In genomic region chr12:128810182-128811127, GRCh38 we compare ENCODE assay signal across 1 cellular context.
TF ChIP-seq lines count a peak whose summit lies in the region.

No MANE protein-coding gene starts in this region.

TF ChIP-seq in GM12878, 131 proteins besides CTCF, POLR2A, EP300 and RAD21 (continued from another document and continues in another):
- TF ChIP-seq ZNF687 (IDR thresholded peaks at IDR 0.05) = peak; percentile 96
- TF ChIP-seq SPI1 (IDR thresholded peaks at IDR 0.05; ENCODE audit: borderline replicate concordance, insufficient read depth, low read depth, low read length) = peak; percentile 98
- peak; percentile 48; the same call in 1 of the 2 replicates for TF ChIP-seq TARDBP (IDR thresholded peaks at IDR 0.05; ENCODE audit: borderline replicate concordance)
- peak; percentile 95 for TF ChIP-seq TCF3 (IDR thresholded peaks at IDR 0.05; ENCODE audit: borderline replicate concordance, insufficient read depth, low read depth, low read length)
- peak; percentile 87 for TF ChIP-seq CREM (IDR thresholded peaks at IDR 0.05; ENCODE audit: low read depth)
- TF ChIP-seq ZBTB11 (CRISPR knock-in tag; IDR thresholded peaks at IDR 0.05) = no peak
- TF ChIP-seq KLF5 (IDR thresholded peaks at IDR 0.05; ENCODE audit: partially characterized antibody) = peak; percentile 26
- peak; percentile 85; the same call in 1 of the 2 replicates for TF ChIP-seq MEF2A (IDR thresholded peaks at IDR 0.05; ENCODE audit: insufficient read depth, low read depth, low read length)
- TF ChIP-seq KAT2A (conservative IDR thresholded peaks at IDR 0.05; ENCODE audit: control insufficient read depth, low read depth, low read length) = no peak
- peak; percentile 90 for TF ChIP-seq POLR2AphosphoS5 (IDR thresholded peaks at IDR 0.05; ENCODE audit: low read length)
- peak; percentile 97 for TF ChIP-seq TCF12 (IDR thresholded peaks at IDR 0.05; ENCODE audit: low read depth, low read length)
- peak; percentile 94 for TF ChIP-seq HDGF (IDR thresholded peaks at IDR 0.05)
- no peak for TF ChIP-seq CUX1 (IDR thresholded peaks at IDR 0.05; ENCODE audit: insufficient replicate concordance, low read depth, low read length)
- no peak for TF ChIP-seq SUZ12 (IDR thresholded peaks at IDR 0.05; ENCODE audit: unreplicated experiment)
- TF ChIP-seq POLR2AphosphoS2 (IDR thresholded peaks at IDR 0.05; ENCODE audit: low read depth, low read length) = peak; percentile 74; the same call in 1 of the 2 replicates
- TF ChIP-seq ELK1 (IDR thresholded peaks at IDR 0.05; ENCODE audit: low read depth, low read length) = no peak
- TF ChIP-seq LARP7 (IDR thresholded peaks at IDR 0.05) = peak; percentile 90
- TF ChIP-seq SMAD1 (IDR thresholded peaks at IDR 0.05; ENCODE audit: low read depth, partially characterized antibody) = no peak
- TF ChIP-seq ZBTB33 (IDR thresholded peaks at IDR 0.05) = no peak; the same call in 1 of the 2 replicates
- TF ChIP-seq JUNB (IDR thresholded peaks at IDR 0.05) = peak; percentile 94
- TF ChIP-seq USF1 (IDR thresholded peaks at IDR 0.05; ENCODE audit: borderline replicate concordance, extremely low read length, insufficient read depth, low read depth, low read length) = no peak
- TF ChIP-seq BCL11A (IDR thresholded peaks at IDR 0.05; ENCODE audit: low read depth, low read length) = peak; percentile 90
- peak; percentile 15; the same call in 1 of the 2 replicates for TF ChIP-seq WRNIP1 (IDR thresholded peaks at IDR 0.05; ENCODE audit: borderline replicate concordance, low read depth, low read length)
- no peak for TF ChIP-seq RCOR1 (conservative IDR thresholded peaks at IDR 0.05; ENCODE audit: low read depth, low read length)
- no peak for TF ChIP-seq HSF1 (IDR thresholded peaks at IDR 0.05; ENCODE audit: low read depth, low read length)
- TF ChIP-seq ZNF207 (IDR thresholded peaks at IDR 0.05; ENCODE audit: borderline replicate concordance) = 0 out of 2 replicates have a peak, but pooled peaks have one; percentile 27
- peak; percentile 25; the same call in 1 of the 2 replicates for TF ChIP-seq ZBTB4 (CRISPR knock-in tag; IDR thresholded peaks at IDR 0.05)
- no peak for TF ChIP-seq CHD4 (IDR thresholded peaks at IDR 0.05)
- peak; percentile 73; the same call in 1 of the 2 replicates for TF ChIP-seq SMARCA5 (IDR thresholded peaks at IDR 0.05)
- peak; percentile 66 for TF ChIP-seq BCL3 (IDR thresholded peaks at IDR 0.05; ENCODE audit: borderline replicate concordance, insufficient read depth, low read depth, low read length, poor library complexity, severe bottlenecking)
- no peak for TF ChIP-seq SREBF2 (IDR thresholded peaks at IDR 0.05; ENCODE audit: low read length)
- 0 out of 2 replicates have a peak, but pooled peaks have one; percentile 32 for TF ChIP-seq GABPA (IDR thresholded peaks at IDR 0.05; ENCODE audit: low read depth)
